8 cellular contexts compared by ENCODE assay signal in genomic region chr20:19944772-19945459, GRCh38.
A peak's percentile ranks its signal among the peaks of the same experiment; 100 is the strongest.
DNase-seq lines count a peak whose midpoint lies in the region; ATAC-seq, FAIRE-seq and TF ChIP-seq lines count a peak whose summit lies in the region.

No MANE protein-coding gene starts in this region.

- intact Hi-C loops in gastrocnemius medialis (cut with DNase I; ENCODE audit: low total_unique reads): no loop called here

- ATAC-seq in HG02642 (IDR thresholded peaks at IDR 0.05; ENCODE audit: poor library complexity, unreplicated experiment): peak; percentile 49
- peak; percentile 48 to 50 for ATAC-seq in gastrocnemius medialis
- ATAC-seq in GM18861 (IDR thresholded peaks at IDR 0.05; ENCODE audit: unreplicated experiment): no peak

- H3K36me3 ChIP-seq in gastrocnemius medialis: no peaks in the 10 kb centered on the region

- no peak overlapping the region for H3K4me3 ChIP-seq in gastrocnemius medialis

- peak overlapping the region; percentile 11 to 47 (median 25) for H3K27ac ChIP-seq in gastrocnemius medialis

- peaks cover 43 to 66% of the 10 kb centered on the region in 2 donors for H3K4me1 ChIP-seq in gastrocnemius medialis

- no peak for TF ChIP-seq CTCF in gastrocnemius medialis (IDR thresholded peaks at IDR 0.05 in 4 of 5, conservative IDR thresholded peaks at IDR 0.05 in 1 of 5)

- no peak for DNase-seq in GM12891 (ENCODE audit: insufficient read length, low spot score)
- peak; percentile 72 for DNase-seq in dedifferentiated amniotic fluid mesenchymal stem cell (ENCODE audit: extremely low spot score)
- no peak for DNase-seq in gastrocnemius medialis
- no peak for DNase-seq in OCI-M2 (lab: John Stamatoyannopoulos, UW; ENCODE audit: unreplicated experiment)
- no peak for DNase-seq in activated gamma-delta T cell (lab: John Stamatoyannopoulos, UW)
- no peak for DNase-seq in activated effector memory CD4-positive, alpha-beta T cell treated with anti-CD3 and anti-CD28 coated beads, Interleukin-2, amount 50 U/mL, for 16 hours

- no peaks in the 10 kb centered on the region for H3K9me3 ChIP-seq in gastrocnemius medialis

- H3K27me3 ChIP-seq in gastrocnemius medialis: no peaks in the 10 kb centered on the region

- in situ Hi-C loops in gastrocnemius medialis (cut with MboI; ENCODE audit: low sequenced_read_pairs in 4 of 4): loop anchor here in 1 of 4 donors (10.0 kb wide), 1 partner anchor 60 kb away; no protein-coding TSS in a partner anchor

- FAIRE-seq in GM12891 (lab: Jason Lieb, UNC): no peak

- TF ChIP-seq POLR2A in GM12891 (IDR thresholded peaks at IDR 0.05; ENCODE audit: low read depth, low read length): no peak
- no peak for TF ChIP-seq POLR2A in gastrocnemius medialis (IDR thresholded peaks at IDR 0.05)

TF ChIP-seq in GM12891, 5 proteins besides CTCF, POLR2A, EP300 and RAD21:
- peak; percentile 56; the same call in 1 of the 2 replicates for TF ChIP-seq POU2F2 (IDR thresholded peaks at IDR 0.05; ENCODE audit: low read depth, low read length)
- TF ChIP-seq TAF1 (IDR thresholded peaks at IDR 0.05; ENCODE audit: low read depth, low read length): no peak
